ENCODE assay signal across 9 cellular contexts in genomic region chr11:47846998-47847397, GRCh38. TPM values are rescaled to one million over a fixed set of nuclear protein-coding genes. Genes with fewer than 3 reads are reported as not detected.
DNase-seq lines count a peak whose midpoint lies in the region; TF ChIP-seq lines count a peak whose summit lies in the region.
"Had no signal": no experiment of that assay in that cellular context is flagged by ENCODE, and none has a peak within 500 bp of the region (broad histone marks: within the 10 kb centered on the region; RNA-seq: fewer than 3 reads in every experiment).

No MANE protein-coding gene starts in this region.

- peaks cover 0 to 2% (median 0%) of the 10 kb centered on the region in 3 donors for H3K27me3 Mint-ChIP-seq in CD14-positive monocyte (ENCODE audit: low read depth in 3 of 3)
- no peaks in the 10 kb centered on the region for H3K27me3 Mint-ChIP-seq in chondrocyte (ENCODE audit: low read depth)
- H3K27me3 Mint-ChIP-seq in nephron progenitor cell (ENCODE audit: low read depth, poor library complexity): peaks cover 11% of the 10 kb centered on the region

- intact Hi-C loops in CD14-positive monocyte (cut with micrococcal nuclease): loop anchor here in 1 of 2 donors (5.0 kb wide), 1 partner anchor 260 kb away; no protein-coding TSS in a partner anchor

- TF ChIP-seq CTCF in CD14-positive monocyte (IDR thresholded peaks at IDR 0.05) (no peak), chondrocyte (IDR thresholded peaks at IDR 0.05) (no peak), nephron progenitor cell (IDR thresholded peaks at IDR 0.05) (no peak)

- H3K4me1 Mint-ChIP-seq in CD14-positive monocyte (peaks cover 21% of the 10 kb centered on the region), chondrocyte (ENCODE audit: low read depth) (peaks cover 23% of the 10 kb centered on the region), nephron progenitor cell (peaks cover 33% of the 10 kb centered on the region)

- H3K27ac Mint-ChIP-seq in CD14-positive monocyte: peak overlapping the region in 4 of 7 donors; percentile 41 to 97 (median 90)
- no peak overlapping the region for H3K27ac Mint-ChIP-seq in chondrocyte (ENCODE audit: unreplicated experiment)
- peak overlapping the region; percentile 58 for H3K27ac Mint-ChIP-seq in nephron progenitor cell

- DNase-seq in CD14-positive monocyte (ENCODE audit: low spot score) (no peak), chondrocyte (ENCODE audit: low spot score) (no peak), nephron progenitor cell (no peak), DMS 273 treated with DMSO at 0.1 percent for 48 hours (lab: John Stamatoyannopoulos, UW) (no peak), pons (ENCODE audit: low spot score) (no peak), NCI-H1048 (lab: John Stamatoyannopoulos, UW) (no peak), UCSD-AML1 (lab: John Stamatoyannopoulos, UW; ENCODE audit: unreplicated experiment) (no peak)
- DNase-seq in Jurkat, Clone E6-1 (ENCODE audit: low read depth, low spot score): no peak
- DNase-seq: cortex of kidney had no signal

- H3K36me3 Mint-ChIP-seq in CD14-positive monocyte: peaks cover 8 to 14% of the 10 kb centered on the region in 2 donors
- H3K36me3 Mint-ChIP-seq in chondrocyte (ENCODE audit: low read depth): peaks cover 2% of the 10 kb centered on the region
- H3K36me3 Mint-ChIP-seq in nephron progenitor cell (ENCODE audit: low read depth): peaks cover 20% of the 10 kb centered on the region

- no peaks in the 10 kb centered on the region for H3K9me3 Mint-ChIP-seq in CD14-positive monocyte
- H3K9me3 Mint-ChIP-seq in chondrocyte (ENCODE audit: low read depth): no peaks in the 10 kb centered on the region
- no peaks in the 10 kb centered on the region for H3K9me3 Mint-ChIP-seq in nephron progenitor cell

- H3K4me3 Mint-ChIP-seq in CD14-positive monocyte (no peak overlapping the region), chondrocyte (ENCODE audit: unreplicated experiment) (peak overlapping the region; percentile 99), nephron progenitor cell (peak overlapping the region; percentile 99)

- peak overlapping the region; percentile 100 for H3K4me3 ChIP-seq in Jurkat, Clone E6-1 (ENCODE audit: low read length)

RNA-seq across cellular contexts. Expression of gene NUP160, which starts 1.2 kb away (rescaled TPM):
- 10 to 100 TPM; 10.6 to 10.9 TPM for polyA plus RNA-seq in CD14-positive monocyte
- polyA plus RNA-seq in Jurkat, Clone E6-1 (2012; ENCODE audit: insufficient read depth, insufficient read length): 47.3 TPM
- total RNA-seq in chondrocyte: 18.5 to 26.3 TPM (median 19.3 TPM) in 3 replicates

Comparison
In these comparisons a context has a peak if more than half of its experiments do, and no peak if none do; other contexts are left out.
1. H3K4me3 Mint-ChIP-seq: peak in chondrocyte (single experiment) and nephron progenitor cell (single experiment); none in CD14-positive monocyte (0 of 2).